8 cellular contexts compared by ENCODE assay signal in the genomic region with DNA sequence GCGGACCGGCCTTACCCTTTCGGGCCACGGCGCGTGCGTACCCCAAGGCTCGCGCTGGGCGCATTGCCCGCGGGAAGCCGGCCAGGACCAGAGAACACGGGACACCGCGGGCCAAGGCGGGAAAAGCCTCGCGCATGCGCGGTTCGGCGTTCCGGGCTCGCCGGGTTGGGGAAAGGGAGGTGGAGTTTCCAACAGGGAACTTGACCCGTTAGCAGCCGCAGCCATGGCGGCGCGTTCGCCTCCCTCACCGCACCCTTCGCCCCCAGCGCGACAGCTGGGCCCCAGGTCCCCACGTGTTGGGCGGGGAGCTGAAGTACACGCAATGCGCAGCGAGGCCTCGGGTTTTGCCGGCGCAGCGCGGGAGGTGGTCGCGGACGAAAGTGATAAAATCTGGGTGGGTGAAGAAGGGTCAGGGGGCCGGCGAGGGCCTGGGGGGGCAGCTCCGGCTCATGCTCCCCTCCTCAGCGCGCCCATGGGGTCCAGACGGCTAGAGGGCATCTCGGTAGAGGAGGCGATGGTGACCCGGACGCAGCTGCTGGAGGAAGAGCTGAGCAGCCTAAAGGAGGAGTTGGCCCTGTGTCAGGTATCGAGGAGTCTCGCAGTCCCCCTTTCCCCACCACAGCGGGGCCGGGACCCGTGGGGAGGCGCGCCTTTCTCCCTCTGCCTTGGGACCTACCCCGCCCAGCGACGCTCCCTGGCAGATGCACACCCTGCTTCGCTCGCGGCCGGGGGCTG. TPM values are rescaled to one million over a fixed set of nuclear protein-coding genes. Genes with fewer than 3 reads are reported as not detected.
DNase-seq lines count a peak whose midpoint lies in the region; ATAC-seq, FAIRE-seq and TF ChIP-seq lines count a peak whose summit lies in the region.

A gene with protein sequence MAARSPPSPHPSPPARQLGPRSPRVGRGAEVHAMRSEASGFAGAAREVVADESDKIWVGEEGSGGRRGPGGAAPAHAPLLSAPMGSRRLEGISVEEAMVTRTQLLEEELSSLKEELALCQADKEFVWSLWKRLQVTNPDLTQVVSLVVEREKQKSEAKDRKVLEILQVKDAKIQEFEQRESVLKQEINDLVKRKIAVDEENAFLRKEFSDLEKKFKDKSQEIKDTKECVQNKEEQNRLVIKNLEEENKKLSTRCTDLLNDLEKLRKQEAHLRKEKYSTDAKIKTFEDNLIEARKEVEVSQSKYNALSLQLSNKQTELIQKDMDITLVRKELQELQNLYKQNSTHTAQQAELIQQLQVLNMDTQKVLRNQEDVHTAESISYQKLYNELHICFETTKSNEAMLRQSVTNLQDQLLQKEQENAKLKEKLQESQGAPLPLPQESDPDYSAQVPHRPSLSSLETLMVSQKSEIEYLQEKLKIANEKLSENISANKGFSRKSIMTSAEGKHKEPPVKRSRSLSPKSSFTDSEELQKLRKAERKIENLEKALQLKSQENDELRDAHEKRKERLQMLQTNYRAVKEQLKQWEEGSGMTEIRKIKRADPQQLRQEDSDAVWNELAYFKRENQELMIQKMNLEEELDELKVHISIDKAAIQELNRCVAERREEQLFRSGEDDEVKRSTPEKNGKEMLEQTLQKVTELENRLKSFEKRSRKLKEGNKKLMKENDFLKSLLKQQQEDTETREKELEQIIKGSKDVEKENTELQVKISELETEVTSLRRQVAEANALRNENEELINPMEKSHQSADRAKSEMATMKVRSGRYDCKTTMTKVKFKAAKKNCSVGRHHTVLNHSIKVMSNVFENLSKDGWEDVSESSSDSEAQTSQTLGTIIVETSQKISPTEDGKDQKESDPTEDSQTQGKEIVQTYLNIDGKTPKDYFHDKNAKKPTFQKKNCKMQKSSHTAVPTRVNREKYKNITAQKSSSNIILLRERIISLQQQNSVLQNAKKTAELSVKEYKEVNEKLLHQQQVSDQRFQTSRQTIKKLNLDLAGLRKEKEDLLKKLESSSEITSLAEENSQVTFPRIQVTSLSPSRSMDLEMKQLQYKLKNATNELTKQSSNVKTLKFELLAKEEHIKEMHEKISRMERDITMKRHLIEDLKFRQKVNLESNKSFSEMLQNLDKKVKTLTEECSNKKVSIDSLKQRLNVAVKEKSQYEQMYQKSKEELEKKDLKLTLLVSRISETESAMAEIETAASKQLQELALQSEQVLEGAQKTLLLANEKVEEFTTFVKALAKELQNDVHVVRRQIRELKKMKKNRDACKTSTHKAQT (N-terminal part only) (plus strand): TSS at position 198 of the 735 bp plus-strand sequence. CDS start 26 bp downstream, at position 224.

- in situ Hi-C loops in ACHN (cut with HindIII; ENCODE audit: low pct_ligation_motif_present, low pct_unique_long_range_greater_than_20kb, low sequenced_read_pairs): no loop called here

- TF ChIP-seq POLR2A in endothelial cell of umbilical vein (IDR thresholded peaks at IDR 0.05; ENCODE audit: low read depth, low read length): peak; percentile 95

- no peaks in the 10 kb centered on the region for H4K20me1 ChIP-seq in endothelial cell of umbilical vein (replicated peaks; ENCODE audit: control insufficient read depth, extremely low read depth, insufficient read depth, low read length)

- H3K9me3 ChIP-seq in endothelial cell of umbilical vein (replicated peaks; ENCODE audit: control insufficient read depth, insufficient read depth, low read length): no peaks in the 10 kb centered on the region

- CTCF ChIA-PET in endothelial cell of umbilical vein (lab: Charles Lee): interaction anchor here (0.5 to 2.8 kb wide), 6 partner anchors 8 to 328 kb away, joined by 3 to 12 read pairs (median 4); no protein-coding TSS in a partner anchor

- H3K27me3 ChIP-seq in endothelial cell of umbilical vein (ENCODE audit: control insufficient read depth in 2 of 2, insufficient read depth in 2 of 2, low read length in 2 of 2): no peaks in the 10 kb centered on the region

- peaks cover 26% of the 10 kb centered on the region for H3K79me2 ChIP-seq in endothelial cell of umbilical vein (ENCODE audit: control insufficient read depth, insufficient read depth, low read length)

- peak within 1 kb of the TSS; percentile 86 for H3K9ac ChIP-seq in endothelial cell of umbilical vein (replicated peaks; ENCODE audit: extremely low read depth, insufficient read depth, low read length)

- no peaks in the 10 kb centered on the region for H3K9me1 ChIP-seq in endothelial cell of umbilical vein (replicated peaks; ENCODE audit: control insufficient read depth, extremely low read depth, insufficient read depth, low read length)

- H3K36me3 ChIP-seq in endothelial cell of umbilical vein (ENCODE audit: control insufficient read depth in 2 of 2, extremely low read depth in 1 of 2, insufficient read depth in 2 of 2, low read length in 2 of 2): no peaks in the 10 kb centered on the region

- intact Hi-C loops in endothelial cell of umbilical vein (cut with micrococcal nuclease): no loop called here

- peak; percentile 89 for DNase-seq in ACHN
- DNase-seq in NCI-H226: peak; percentile 86
- DNase-seq in activated CD4-positive, alpha-beta T cell treated with anti-CD3 and anti-CD28 coated beads, Interleukin-2, amount 50 U/mL, for 1 hour: peak; percentile 9
- peak; percentile 94 for DNase-seq in endothelial cell of umbilical vein (ENCODE audit: low read depth, low spot score)
- DNase-seq in mesenteric fat pad (ENCODE audit: low spot score): peak; percentile 99
- DNase-seq in stimulated activated CD8-positive, alpha-beta memory T cell treated with anti-CD3 and anti-CD28 coated beads, Interleukin-15, amount 100 ng/mL, for 24 hours (ENCODE audit: low read depth): peak; percentile 62

- H2AFZ ChIP-seq in endothelial cell of umbilical vein (ENCODE audit: low read depth, low read length): peak within 1 kb of the TSS; percentile 92

- FAIRE-seq in endothelial cell of umbilical vein (lab: Jason Lieb, UNC): peak; percentile 83

- TF ChIP-seq CTCF in endothelial cell of umbilical vein (IDR thresholded peaks at IDR 0.05; ENCODE audit: extremely low read depth in 1 of 2, insufficient read depth in 1 of 2, low read depth in 1 of 2, low read length in 2 of 2): no peak

- POLR2A ChIA-PET in endothelial cell of umbilical vein (lab: Charles Lee): no interaction called here

- peak within 1 kb of the TSS; percentile 91 for H3K4me2 ChIP-seq in endothelial cell of umbilical vein (ENCODE audit: insufficient read depth, low read length)

- H3K4me1 ChIP-seq in endothelial cell of umbilical vein (ENCODE audit: control insufficient read depth, extremely low read depth, insufficient read depth, low read length): peaks cover 9% of the 10 kb centered on the region

- ATAC-seq in GM18858 (IDR thresholded peaks at IDR 0.05; ENCODE audit: unreplicated experiment) (peak; percentile 54), HG03196 (IDR thresholded peaks at IDR 0.05; ENCODE audit: unreplicated experiment) (peak; percentile 67)

- dilution Hi-C loops in endothelial cell of umbilical vein (cut with MboI; ENCODE audit: extremely low pct_ligation_motif_present, low sequenced_read_pairs): no loop called here

- H3K4me3 ChIP-seq in endothelial cell of umbilical vein (replicated peaks in 1 of 3; ENCODE audit: insufficient read depth in 1 of 3, low read depth in 1 of 3, low read length in 3 of 3): peak within 1 kb of the TSS; percentile 84 to 94 (median 92)

- H3K27ac ChIP-seq in endothelial cell of umbilical vein (ENCODE audit: insufficient read depth, low read depth, low read length): peak within 1 kb of the TSS; percentile 73

- no TSS peak for BruUV-seq in endothelial cell of umbilical vein (replicated peaks; lab: Mats Ljungman, UMichigan)

TF ChIP-seq in endothelial cell of umbilical vein, 7 proteins besides CTCF, POLR2A, EP300 and RAD21:
- TF ChIP-seq, protein P1, sequence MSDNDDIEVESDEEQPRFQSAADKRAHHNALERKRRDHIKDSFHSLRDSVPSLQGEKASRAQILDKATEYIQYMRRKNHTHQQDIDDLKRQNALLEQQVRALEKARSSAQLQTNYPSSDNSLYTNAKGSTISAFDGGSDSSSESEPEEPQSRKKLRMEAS (IDR thresholded peaks at IDR 0.05; ENCODE audit: insufficient read depth, insufficient read length): peak; percentile 55
- TF ChIP-seq POLR2AphosphoS5 (IDR thresholded peaks at IDR 0.05; ENCODE audit: insufficient read depth, low read depth, low read length) (peak; percentile 93), MYC (IDR thresholded peaks at IDR 0.05; ENCODE audit: low read depth, low read length) (no peak)

RNA-seq across cellular contexts. Expression of the gene that starts here (rescaled TPM):
- 11.1 and 15.8 TPM in 2 replicates for total RNA-seq in endothelial cell of umbilical vein
- polyA plus RNA-seq in endothelial cell of umbilical vein: 2.8 and 3.5 TPM in 2 replicates
- 3.0 and 3.2 TPM in 2 replicates for polyA plus RNA-seq in endothelial cell of umbilical vein (2011; cell fraction: cytosol; rRNA removed)
- 9.2 and 11.3 TPM in 2 replicates for polyA plus RNA-seq in endothelial cell of umbilical vein (2011; cell fraction: nucleus; rRNA removed)
- 6.1 and 8.8 TPM in 2 replicates for polyA plus RNA-seq in endothelial cell of umbilical vein (2012)
- polyA minus RNA-seq in endothelial cell of umbilical vein: 6.7 and 7.5 TPM in 2 replicates
- 4.8 TPM for polyA minus RNA-seq in endothelial cell of umbilical vein (2011; cell fraction: cytosol; rRNA and poly(A)+ RNA removed)
- polyA minus RNA-seq in endothelial cell of umbilical vein (2011; cell fraction: nucleus; rRNA and poly(A)+ RNA removed): 41.5 and 46.1 TPM in 2 replicates
- 7.1 TPM for total RNA-seq in mesenteric fat pad

Comparison
In these comparisons a context has a peak if more than half of its experiments do, and no peak if none do; other contexts are left out.
1. Peak in every context shown above with its lines: DNase-seq, ATAC-seq, H3K4me3 ChIP-seq and H3K27ac ChIP-seq.
2. DNase-seq: peak in every context shown above with its lines; median percentile 99 in mesenteric fat pad; 94 in endothelial cell of umbilical vein; 89 in ACHN; 86 in NCI-H226; 62 in stimulated activated CD8-positive, alpha-beta memory T cell treated with anti-CD3 and anti-CD28 coated beads, Interleukin-15, amount 100 ng/mL, for 24 hours; 9 in activated CD4-positive, alpha-beta T cell treated with anti-CD3 and anti-CD28 coated beads, Interleukin-2, amount 50 U/mL, for 1 hour.